1 cellular context compared by ENCODE assay signal in the genomic region with DNA sequence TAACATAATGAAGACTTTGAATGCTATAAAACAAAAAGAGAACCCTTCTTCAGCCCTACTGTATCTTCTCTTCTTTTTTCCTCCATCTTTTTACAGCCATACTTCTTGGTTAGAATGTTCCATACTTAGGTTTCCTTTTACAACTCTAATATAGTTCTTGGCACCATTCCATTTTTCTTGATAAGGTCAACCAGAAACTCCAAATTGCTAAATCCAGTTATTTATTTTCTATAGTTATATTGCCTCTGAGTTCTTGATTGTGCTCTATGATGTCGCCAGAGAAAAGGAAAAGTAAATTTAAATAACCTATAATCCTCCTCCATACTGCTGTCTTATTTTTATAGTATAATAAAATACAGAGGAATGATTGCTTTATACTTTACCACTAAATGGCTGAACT.
TF ChIP-seq lines count a peak whose summit lies in the region.

No MANE protein-coding gene starts in this region.

TF ChIP-seq in WTC11, 78 proteins besides CTCF, POLR2A, EP300 and RAD21 (continued from another document):
- TF ChIP-seq, protein P1, sequence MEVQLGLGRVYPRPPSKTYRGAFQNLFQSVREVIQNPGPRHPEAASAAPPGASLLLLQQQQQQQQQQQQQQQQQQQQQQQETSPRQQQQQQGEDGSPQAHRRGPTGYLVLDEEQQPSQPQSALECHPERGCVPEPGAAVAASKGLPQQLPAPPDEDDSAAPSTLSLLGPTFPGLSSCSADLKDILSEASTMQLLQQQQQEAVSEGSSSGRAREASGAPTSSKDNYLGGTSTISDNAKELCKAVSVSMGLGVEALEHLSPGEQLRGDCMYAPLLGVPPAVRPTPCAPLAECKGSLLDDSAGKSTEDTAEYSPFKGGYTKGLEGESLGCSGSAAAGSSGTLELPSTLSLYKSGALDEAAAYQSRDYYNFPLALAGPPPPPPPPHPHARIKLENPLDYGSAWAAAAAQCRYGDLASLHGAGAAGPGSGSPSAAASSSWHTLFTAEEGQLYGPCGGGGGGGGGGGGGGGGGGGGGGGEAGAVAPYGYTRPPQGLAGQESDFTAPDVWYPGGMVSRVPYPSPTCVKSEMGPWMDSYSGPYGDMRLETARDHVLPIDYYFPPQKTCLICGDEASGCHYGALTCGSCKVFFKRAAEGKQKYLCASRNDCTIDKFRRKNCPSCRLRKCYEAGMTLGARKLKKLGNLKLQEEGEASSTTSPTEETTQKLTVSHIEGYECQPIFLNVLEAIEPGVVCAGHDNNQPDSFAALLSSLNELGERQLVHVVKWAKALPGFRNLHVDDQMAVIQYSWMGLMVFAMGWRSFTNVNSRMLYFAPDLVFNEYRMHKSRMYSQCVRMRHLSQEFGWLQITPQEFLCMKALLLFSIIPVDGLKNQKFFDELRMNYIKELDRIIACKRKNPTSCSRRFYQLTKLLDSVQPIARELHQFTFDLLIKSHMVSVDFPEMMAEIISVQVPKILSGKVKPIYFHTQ (CRISPR knock-in tag; IDR thresholded peaks at IDR 0.05), result no peak
- TF ChIP-seq ZNF416 (CRISPR knock-in tag; IDR thresholded peaks at IDR 0.05), result no peak
- no peak for TF ChIP-seq PRRX2 (CRISPR knock-in tag; IDR thresholded peaks at IDR 0.05)
- TF ChIP-seq JUN (CRISPR knock-in tag; IDR thresholded peaks at IDR 0.05), result no peak
- no peak for TF ChIP-seq ZNF138 (CRISPR knock-in tag; conservative IDR thresholded peaks at IDR 0.05)
TF ChIP-seq in WTC11: peak in this region for 0.
